In the genomic region with DNA sequence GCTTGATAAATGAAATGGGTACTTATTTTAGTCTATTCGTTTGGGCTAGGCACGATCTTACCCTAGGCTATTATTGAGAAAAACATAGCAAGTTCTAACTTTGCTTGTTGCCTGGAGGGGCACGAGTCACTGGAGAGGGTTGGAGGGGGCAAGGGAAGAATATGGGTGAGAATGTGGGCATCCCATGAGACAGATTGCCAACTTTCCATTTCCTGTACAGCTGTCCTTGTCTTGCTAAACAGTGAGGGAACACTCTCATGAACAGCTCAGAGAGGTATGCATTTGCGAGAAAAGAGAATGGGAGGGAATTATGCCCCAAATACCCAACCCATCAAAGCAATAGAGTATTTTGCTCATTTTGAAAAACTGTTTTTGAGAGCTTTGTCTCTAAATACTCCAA, we compare ENCODE assay signal across 23 cellular contexts. TPM values are rescaled to one million over a fixed set of nuclear protein-coding genes. Genes with fewer than 3 reads are reported as not detected.
A peak's percentile ranks its signal among the peaks of the same experiment; 100 is the strongest.
DNase-seq lines count a peak whose midpoint lies in the region; ATAC-seq, FAIRE-seq and TF ChIP-seq lines count a peak whose summit lies in the region.
"Had no signal": no experiment of that assay in that cellular context is flagged by ENCODE, and none has a peak within 500 bp of the region (broad histone marks: within the 10 kb centered on the region; RNA-seq: fewer than 3 reads in every experiment).

No MANE protein-coding gene starts in this region.

- H3K27me3 ChIP-seq in bronchial epithelial cell (ENCODE audit: control insufficient read depth, insufficient read depth, low read length), result no peaks in the 10 kb centered on the region

- no peaks in the 10 kb centered on the region for H3K36me3 ChIP-seq in bronchial epithelial cell (ENCODE audit: control insufficient read depth, insufficient read depth, low read length)

- no peak overlapping the region for H3K4me3 ChIP-seq in bronchial epithelial cell (ENCODE audit: low read depth, low read length)

- no peak for TF ChIP-seq CTCF in bronchial epithelial cell (IDR thresholded peaks at IDR 0.05; ENCODE audit: insufficient read depth, low read length, severe bottlenecking)

- no peak for ATAC-seq in HG02885 (IDR thresholded peaks at IDR 0.05; ENCODE audit: poor library complexity, unreplicated experiment)

- DNase-seq in EH (ENCODE audit: low read depth) (peak; percentile 10), LHCN-M2 (ENCODE audit: low read depth) (peak; percentile 66), bronchial epithelial cell (ENCODE audit: low read depth) (peak; percentile 5), myocyte (ENCODE audit: low read depth) (peak; percentile 38), occipital lobe (lab: John Stamatoyannopoulos, UW) (no peak), mesenteric fat pad (ENCODE audit: low spot score) (no peak), NCI-H82 (lab: John Stamatoyannopoulos, UW) (no peak)
- DNase-seq: C1 segment of cervical spinal cord; CD4-positive, alpha-beta memory T cell; COR-L47; GOT3; HCEC 1CT; NCI-H1092 treated with DMSO at 0.1 percent for 48 hours; NCI-H1436; NCI-H1930; NCI-H446 treated with DMSO at 0.1 percent for 48 hours; NCI-H526; Right ventricle myocardium superior; RPMI8226; T-helper 1 cell had no signal

- no peak for FAIRE-seq in bronchial epithelial cell (lab: Jason Lieb, UNC)
- FAIRE-seq: A204.1, GM18507 had no signal

RNA-seq across cellular contexts. Expression of a gene that starts 9.2 kb away (rescaled TPM):
- total RNA-seq in LHCN-M2 (2014; rRNA removed) (1.2 and 2.3 TPM in 2 replicates), bronchial epithelial cell (0.51 and 1.1 TPM in 2 replicates), myocyte (1.2 and 2.2 TPM in 2 replicates), occipital lobe (16.1 TPM), mesenteric fat pad (35.7 TPM)
- 0.94 TPM for polyA plus RNA-seq in LHCN-M2 (2012)
- 1.0 TPM for polyA plus RNA-seq in myocyte (2012)

Comparison
In these comparisons a context has a peak if more than half of its experiments do, and no peak if none do; other contexts are left out.
1. DNase-seq: peak in EH (single experiment), LHCN-M2 (single experiment), bronchial epithelial cell (single experiment) and myocyte (single experiment); none in occipital lobe (single experiment), mesenteric fat pad (single experiment) and NCI-H82 (single experiment).